Comparison of ENCODE assay signal across 8 cellular contexts in genomic region chr15:38817427-38818155, GRCh38.
A peak's percentile ranks its signal among the peaks of the same experiment; 100 is the strongest.
DNase-seq lines count a peak whose midpoint lies in the region; ATAC-seq and TF ChIP-seq lines count a peak whose summit lies in the region.

No MANE protein-coding gene starts in this region.

- no peak overlapping the region for H3K27ac Mint-ChIP-seq in activated naive CD4-positive, alpha-beta T cell treated with anti-CD3 and anti-CD28 coated beads, Interleukin-2, amount 50 U/mL, for 72 hours

- CTCF ChIA-PET in GM10248 (lab: Yijun Ruan, JAX) = interaction anchor here (0.9 to 2.1 kb wide), 12 partner anchors 9 to 763 kb away, joined by 3 to 10 read pairs (median 4); partner anchors contain the start of gene THBS1

- no peaks in the 10 kb centered on the region for H3K9me3 Mint-ChIP-seq in activated naive CD4-positive, alpha-beta T cell treated with anti-CD3 and anti-CD28 coated beads, Interleukin-2, amount 50 U/mL, for 72 hours

- no peaks in the 10 kb centered on the region for H3K36me3 Mint-ChIP-seq in activated naive CD4-positive, alpha-beta T cell treated with anti-CD3 and anti-CD28 coated beads, Interleukin-2, amount 50 U/mL, for 72 hours

- DNase-seq in GM10248 (ENCODE audit: extremely low spot score) (peak; percentile 78), KG1 (lab: John Stamatoyannopoulos, UW) (peak; percentile 51), SKM-1 (lab: John Stamatoyannopoulos, UW; ENCODE audit: unreplicated experiment) (peak; percentile 3), cardiac septum (ENCODE audit: low spot score) (peak; percentile 88), renal cortical epithelial cell (ENCODE audit: low read depth) (peak; percentile 62), putamen (ENCODE audit: low spot score) (no peak)
- DNase-seq in activated naive CD4-positive, alpha-beta T cell treated with anti-CD3 and anti-CD28 coated beads, Interleukin-2, amount 50 U/mL, for 72 hours (ENCODE audit: low spot score in 2 of 2) = peak; percentile 74 to 92

- POLR2A ChIA-PET in GM10248 (lab: Yijun Ruan, JAX) = no interaction called here

- peak; percentile 82 for ATAC-seq in GM21825 (IDR thresholded peaks at IDR 0.05; ENCODE audit: unreplicated experiment)
- peak; percentile 93 to 94 for ATAC-seq in activated naive CD4-positive, alpha-beta T cell treated with anti-CD3 and anti-CD28 coated beads, Interleukin-2, amount 50 U/mL, for 72 hours

- intact Hi-C loops in cardiac septum (cut with DNase I) = loop anchor here (2.0 to 10.0 kb wide), 5 partner anchors 175 to 940 kb away; partner anchors contain the start of gene THBS1

- peak; percentile 99 for TF ChIP-seq CTCF in GM10248 (IDR thresholded peaks at IDR 0.05; ENCODE audit: control extremely low read depth, extremely low read depth, low read depth, missing control alignments)
